8 cellular contexts compared by ENCODE assay signal in genomic region chr6:46042355-46042999, GRCh38. TPM values are rescaled to one million over a fixed set of nuclear protein-coding genes. Genes with fewer than 3 reads are reported as not detected.
DNase-seq lines count a peak whose midpoint lies in the region; TF ChIP-seq lines count a peak whose summit lies in the region.

No MANE protein-coding gene starts in this region.

- no peaks in the 10 kb centered on the region for H3K9me3 ChIP-seq in breast epithelium

- H3K27me3 Mint-ChIP-seq in MCF 10A (ENCODE audit: insufficient read depth, unreplicated experiment): no peaks in the 10 kb centered on the region

- BruUV-seq in MCF 10A (replicated peaks; lab: Mats Ljungman, UMichigan): no TSS peak

- H3K36me3 ChIP-seq in breast epithelium: no peaks in the 10 kb centered on the region

- peak; percentile 47 for TF ChIP-seq CTCF in MCF 10A (IDR thresholded peaks at IDR 0.05; ENCODE audit: unreplicated experiment)
- peak in 1 of 3 donors; percentile 48 for TF ChIP-seq CTCF in breast epithelium (IDR thresholded peaks at IDR 0.05)

- H3K27ac ChIP-seq in breast epithelium: no peak overlapping the region

- no peak overlapping the region for H3K4me3 ChIP-seq in breast epithelium

- CTCF ChIA-PET in MCF 10A (lab: Yijun Ruan, JAX): interaction anchor here (0.6 to 1.5 kb wide), 2 partner anchors 111 to 161 kb away, joined by 4 to 5 read pairs; no protein-coding TSS in a partner anchor

- no peaks in the 10 kb centered on the region for H3K27me3 ChIP-seq in breast epithelium

- no peak for TF ChIP-seq POLR2A in breast epithelium (IDR thresholded peaks at IDR 0.05)

- no peak overlapping the region for H3K27ac Mint-ChIP-seq in MCF 10A (ENCODE audit: low read depth, unreplicated experiment)

- intact Hi-C loops in MCF 10A (cut with micrococcal nuclease) (loop anchor here (1.0 to 2.0 kb wide), 3 partner anchors 48 to 368 kb away; no protein-coding TSS in a partner anchor), breast epithelium (cut with DNase I; ENCODE audit: low total_unique reads) (no loop called here)

- POLR2A ChIA-PET in MCF 10A (lab: Yijun Ruan, JAX): interaction anchor here (0.7 kb wide), 1 partner anchor 102 kb away, joined by 3 read pairs; no protein-coding TSS in a partner anchor

- no peaks in the 10 kb centered on the region for H3K9me3 Mint-ChIP-seq in MCF 10A (ENCODE audit: unreplicated experiment)

- no peak overlapping the region for H3K4me3 Mint-ChIP-seq in MCF 10A (ENCODE audit: unreplicated experiment)

- no peaks in the 10 kb centered on the region for H3K36me3 Mint-ChIP-seq in MCF 10A (ENCODE audit: insufficient read depth, unreplicated experiment)

- peaks cover 6% of the 10 kb centered on the region for H3K4me1 Mint-ChIP-seq in MCF 10A (ENCODE audit: insufficient read depth, unreplicated experiment)

- DNase-seq in MCF 10A (ENCODE audit: unreplicated experiment): peak; percentile 70
- no peak for DNase-seq in breast epithelium (ENCODE audit: low spot score in 2 of 2)
- DNase-seq in H4 (ENCODE audit: low spot score): peak; percentile 76
- peak; percentile 63 for DNase-seq in NAMALWA (ENCODE audit: low spot score)
- peak; percentile 50 for DNase-seq in SW480 (ENCODE audit: low spot score)
- peak; percentile 34 for DNase-seq in glomerular visceral epithelial cell (ENCODE audit: extremely low spot score)
- peak; percentile 4 for DNase-seq in putamen (ENCODE audit: low spot score)
- no peak for DNase-seq in activated T-cell treated with anti-CD3 and anti-CD28 coated beads, Interleukin-2, amount 50 U/mL, for 48 hours

- no peaks in the 10 kb centered on the region for H3K4me1 ChIP-seq in breast epithelium

RNA-seq across cellular contexts. Expression of gene CLIC5, which starts 26.8 kb away (rescaled TPM):
- total RNA-seq in MCF 10A (2022) (not detected in 2 replicates), breast epithelium (1 to 10 TPM; 3.4 to 5.4 (median 4.9) TPM)
- not detected in 2 replicates for total RNA-seq in H4 (2014; rRNA removed; shearing (Covaris generic))

Comparison
In these comparisons a context has a peak if more than half of its experiments do, and no peak if none do; other contexts are left out.
1. DNase-seq: peak in MCF 10A (single experiment), H4 (single experiment), NAMALWA (single experiment), SW480 (single experiment), glomerular visceral epithelial cell (single experiment) and putamen (single experiment); none in breast epithelium (0 of 2) and activated T-cell treated with anti-CD3 and anti-CD28 coated beads, Interleukin-2, amount 50 U/mL, for 48 hours (0 of 2).